In genomic region chr10:63520463-63521388, GRCh38 we compare ENCODE assay signal across 1 cellular context.
TF ChIP-seq lines count a peak whose summit lies in the region.

No MANE protein-coding gene starts in this region.

TF ChIP-seq in K562, 482 proteins besides CTCF, POLR2A, EP300 and RAD21 (continued from another document and continues in another):
- TF ChIP-seq KLF13 (tag; IDR thresholded peaks at IDR 0.05; ENCODE audit: borderline replicate concordance, low read depth) (no peak), GMEB1 (CRISPR knock-in tag; IDR thresholded peaks at IDR 0.05) (no peak), ZBTB9 (CRISPR knock-in tag; IDR thresholded peaks at IDR 0.05) (peak; percentile 56; the same call in 1 of the 2 replicates), ELK1 (CRISPR knock-in tag; IDR thresholded peaks at IDR 0.05) (no peak), GABPB2 (CRISPR knock-in tag; conservative IDR thresholded peaks at IDR 0.05) (no peak), TAF7 (tag; IDR thresholded peaks at IDR 0.05) (no peak), ZFP91 (CRISPR knock-in tag; IDR thresholded peaks at IDR 0.05) (peak; percentile 43; the same call in 1 of the 2 replicates), ELF1 (tag; IDR thresholded peaks at IDR 0.05) (no peak), PHB (CRISPR knock-in tag; IDR thresholded peaks at IDR 0.05) (no peak), PHF8 (IDR thresholded peaks at IDR 0.05; ENCODE audit: borderline replicate concordance, low read length) (peak; percentile 29; the same call in 1 of the 2 replicates), HMG20B (CRISPR knock-in tag; IDR thresholded peaks at IDR 0.05) (no peak), RNF219 (CRISPR knock-in tag; IDR thresholded peaks at IDR 0.05) (no peak), PCBP2 (IDR thresholded peaks at IDR 0.05; ENCODE audit: low read depth, low read length, poor library complexity, severe bottlenecking) (no peak), MAZ (CRISPR knock-in tag; conservative IDR thresholded peaks at IDR 0.05 in 1 of 2, IDR thresholded peaks at IDR 0.05 in 1 of 2) (peak in 1 of 2 experiments; percentile 37; a peak in 3 of 4 replicates), ZBTB26 (CRISPR knock-in tag; IDR thresholded peaks at IDR 0.05) (no peak), RBM14 (IDR thresholded peaks at IDR 0.05; ENCODE audit: borderline replicate concordance, insufficient read depth, low read depth, low read length) (no peak), JUNB (CRISPR knock-in tag; conservative IDR thresholded peaks at IDR 0.05) (no peak), ZNF311 (CRISPR knock-in tag; IDR thresholded peaks at IDR 0.05) (no peak), ZKSCAN3 (CRISPR knock-in tag; IDR thresholded peaks at IDR 0.05) (no peak), ZNF586 (CRISPR knock-in tag; conservative IDR thresholded peaks at IDR 0.05) (no peak), ZNF609 (CRISPR knock-in tag; IDR thresholded peaks at IDR 0.05; ENCODE audit: borderline replicate concordance) (no peak; the same call in 1 of the 2 replicates), ELK3 (CRISPR knock-in tag; IDR thresholded peaks at IDR 0.05) (no peak), FOXA3 (CRISPR knock-in tag; conservative IDR thresholded peaks at IDR 0.05 in 1 of 2, IDR thresholded peaks at IDR 0.05 in 1 of 2) (peak; percentile 11 to 81; a peak in 2 of 4 replicates), KDM4B (IDR thresholded peaks at IDR 0.05; ENCODE audit: borderline replicate concordance in 2 of 2, low read depth in 1 of 2) (no peak), TAL1 (IDR thresholded peaks at IDR 0.05) (no peak), DPF2 (IDR thresholded peaks at IDR 0.05) (no peak), MAFK (IDR thresholded peaks at IDR 0.05; ENCODE audit: low read length) (no peak), TEAD4 (IDR thresholded peaks at IDR 0.05; ENCODE audit: low read length) (0 out of 2 replicates have a peak, but pooled peaks have one; percentile 31), TEAD4 (CRISPR knock-in tag; IDR thresholded peaks at IDR 0.05; ENCODE audit: borderline replicate concordance) (0 out of 2 replicates have a peak, but pooled peaks have one; percentile 29), NCOR1 (IDR thresholded peaks at IDR 0.05) (no peak), CBFB (CRISPR knock-in tag; IDR thresholded peaks at IDR 0.05) (0 out of 2 replicates have a peak, but pooled peaks have one; percentile 67), VEZF1 (CRISPR knock-in tag; IDR thresholded peaks at IDR 0.05) (peak; percentile 91), AFF1 (IDR thresholded peaks at IDR 0.05; ENCODE audit: low read depth in 1 of 2, partially characterized antibody in 2 of 2) (peak in 1 of 2 experiments; percentile 29), ZNF740 (CRISPR knock-in tag; IDR thresholded peaks at IDR 0.05) (no peak), ZNF740 (tag; IDR thresholded peaks at IDR 0.05) (no peak), TFAM (CRISPR knock-in tag; conservative IDR thresholded peaks at IDR 0.05) (no peak), DACH1 (IDR thresholded peaks at IDR 0.05; ENCODE audit: partially characterized antibody) (no peak)
